Comparison of ENCODE assay signal across 1 cellular context in genomic region chr12:45216297-45216982, GRCh38.
TF ChIP-seq lines count a peak whose summit lies in the region.

No MANE protein-coding gene starts in this region.

TF ChIP-seq in K562, 482 proteins besides CTCF, POLR2A, EP300 and RAD21 (continued from another document and continues in another):
- no peak for TF ChIP-seq BCLAF1 (IDR thresholded peaks at IDR 0.05; ENCODE audit: borderline replicate concordance in 1 of 2, control insufficient read depth in 1 of 2, low read depth in 2 of 2, low read length in 1 of 2)
- no peak for TF ChIP-seq ZNF3 (CRISPR knock-in tag; IDR thresholded peaks at IDR 0.05)
- TF ChIP-seq U2AF1 (optimal IDR thresholded peaks at IDR 0.05; ENCODE audit: low read depth, low read length) = peak; percentile 46
- TF ChIP-seq BRD4 (IDR thresholded peaks at IDR 0.05) = no peak
- TF ChIP-seq, protein P1, sequence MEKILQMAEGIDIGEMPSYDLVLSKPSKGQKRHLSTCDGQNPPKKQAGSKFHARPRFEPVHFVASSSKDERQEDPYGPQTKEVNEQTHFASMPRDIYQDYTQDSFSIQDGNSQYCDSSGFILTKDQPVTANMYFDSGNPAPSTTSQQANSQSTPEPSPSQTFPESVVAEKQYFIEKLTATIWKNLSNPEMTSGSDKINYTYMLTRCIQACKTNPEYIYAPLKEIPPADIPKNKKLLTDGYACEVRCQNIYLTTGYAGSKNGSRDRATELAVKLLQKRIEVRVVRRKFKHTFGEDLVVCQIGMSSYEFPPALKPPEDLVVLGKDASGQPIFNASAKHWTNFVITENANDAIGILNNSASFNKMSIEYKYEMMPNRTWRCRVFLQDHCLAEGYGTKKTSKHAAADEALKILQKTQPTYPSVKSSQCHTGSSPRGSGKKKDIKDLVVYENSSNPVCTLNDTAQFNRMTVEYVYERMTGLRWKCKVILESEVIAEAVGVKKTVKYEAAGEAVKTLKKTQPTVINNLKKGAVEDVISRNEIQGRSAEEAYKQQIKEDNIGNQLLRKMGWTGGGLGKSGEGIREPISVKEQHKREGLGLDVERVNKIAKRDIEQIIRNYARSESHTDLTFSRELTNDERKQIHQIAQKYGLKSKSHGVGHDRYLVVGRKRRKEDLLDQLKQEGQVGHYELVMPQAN (IDR thresholded peaks at IDR 0.05; ENCODE audit: borderline replicate concordance) = no peak
- no peak for TF ChIP-seq ETS1 (conservative IDR thresholded peaks at IDR 0.05; ENCODE audit: control insufficient read depth, low read depth, low read length)
- TF ChIP-seq VEZF1 (CRISPR knock-in tag; IDR thresholded peaks at IDR 0.05) = peak; percentile 51; the same call in 1 of the 2 replicates
- TF ChIP-seq, protein P2, sequence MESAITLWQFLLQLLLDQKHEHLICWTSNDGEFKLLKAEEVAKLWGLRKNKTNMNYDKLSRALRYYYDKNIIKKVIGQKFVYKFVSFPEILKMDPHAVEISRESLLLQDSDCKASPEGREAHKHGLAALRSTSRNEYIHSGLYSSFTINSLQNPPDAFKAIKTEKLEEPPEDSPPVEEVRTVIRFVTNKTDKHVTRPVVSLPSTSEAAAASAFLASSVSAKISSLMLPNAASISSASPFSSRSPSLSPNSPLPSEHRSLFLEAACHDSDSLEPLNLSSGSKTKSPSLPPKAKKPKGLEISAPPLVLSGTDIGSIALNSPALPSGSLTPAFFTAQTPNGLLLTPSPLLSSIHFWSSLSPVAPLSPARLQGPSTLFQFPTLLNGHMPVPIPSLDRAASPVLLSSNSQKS (CRISPR knock-in tag; IDR thresholded peaks at IDR 0.05) = no peak
- TF ChIP-seq SAP30 (IDR thresholded peaks at IDR 0.05; ENCODE audit: borderline replicate concordance, insufficient read depth, low read depth, low read length, poor library complexity, severe bottlenecking) = no peak
- no peak for TF ChIP-seq XRCC5 (IDR thresholded peaks at IDR 0.05; ENCODE audit: low read depth, low read length)
- no peak for TF ChIP-seq HNRNPH1 (optimal IDR thresholded peaks at IDR 0.05; ENCODE audit: low read depth, low read length)
- TF ChIP-seq TEAD2 (tag; IDR thresholded peaks at IDR 0.05) = no peak
- no peak for TF ChIP-seq KAT8 (IDR thresholded peaks at IDR 0.05; ENCODE audit: low read depth)
- no peak for TF ChIP-seq ELK1 (CRISPR knock-in tag; IDR thresholded peaks at IDR 0.05)
- TF ChIP-seq ATF6 (CRISPR knock-in tag; IDR thresholded peaks at IDR 0.05) = 0 out of 2 replicates have a peak, but pooled peaks have one; percentile 79
- TF ChIP-seq, protein P3, sequence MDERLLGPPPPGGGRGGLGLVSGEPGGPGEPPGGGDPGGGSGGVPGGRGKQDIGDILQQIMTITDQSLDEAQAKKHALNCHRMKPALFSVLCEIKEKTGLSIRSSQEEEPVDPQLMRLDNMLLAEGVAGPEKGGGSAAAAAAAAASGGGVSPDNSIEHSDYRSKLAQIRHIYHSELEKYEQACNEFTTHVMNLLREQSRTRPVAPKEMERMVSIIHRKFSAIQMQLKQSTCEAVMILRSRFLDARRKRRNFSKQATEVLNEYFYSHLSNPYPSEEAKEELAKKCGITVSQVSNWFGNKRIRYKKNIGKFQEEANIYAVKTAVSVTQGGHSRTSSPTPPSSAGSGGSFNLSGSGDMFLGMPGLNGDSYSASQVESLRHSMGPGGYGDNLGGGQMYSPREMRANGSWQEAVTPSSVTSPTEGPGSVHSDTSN (CRISPR knock-in tag; IDR thresholded peaks at IDR 0.05; ENCODE audit: low read depth) = no peak
- TF ChIP-seq, protein P3 (tag; conservative IDR thresholded peaks at IDR 0.05; ENCODE audit: low read depth) = 0 out of 2 replicates have a peak, but pooled peaks have one; percentile 22
- TF ChIP-seq, protein P4, sequence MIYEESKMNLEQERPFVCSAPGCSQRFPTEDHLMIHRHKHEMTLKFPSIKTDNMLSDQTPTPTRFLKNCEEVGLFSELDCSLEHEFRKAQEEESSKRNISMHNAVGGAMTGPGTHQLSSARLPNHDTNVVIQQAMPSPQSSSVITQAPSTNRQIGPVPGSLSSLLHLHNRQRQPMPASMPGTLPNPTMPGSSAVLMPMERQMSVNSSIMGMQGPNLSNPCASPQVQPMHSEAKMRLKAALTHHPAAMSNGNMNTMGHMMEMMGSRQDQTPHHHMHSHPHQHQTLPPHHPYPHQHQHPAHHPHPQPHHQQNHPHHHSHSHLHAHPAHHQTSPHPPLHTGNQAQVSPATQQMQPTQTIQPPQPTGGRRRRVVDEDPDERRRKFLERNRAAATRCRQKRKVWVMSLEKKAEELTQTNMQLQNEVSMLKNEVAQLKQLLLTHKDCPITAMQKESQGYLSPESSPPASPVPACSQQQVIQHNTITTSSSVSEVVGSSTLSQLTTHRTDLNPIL (CRISPR knock-in tag; IDR thresholded peaks at IDR 0.05) = no peak
- no peak for TF ChIP-seq SP2 (IDR thresholded peaks at IDR 0.05; ENCODE audit: extremely low read depth, low read depth, low read length, poor library complexity, severe bottlenecking)
- TF ChIP-seq, protein P5, sequence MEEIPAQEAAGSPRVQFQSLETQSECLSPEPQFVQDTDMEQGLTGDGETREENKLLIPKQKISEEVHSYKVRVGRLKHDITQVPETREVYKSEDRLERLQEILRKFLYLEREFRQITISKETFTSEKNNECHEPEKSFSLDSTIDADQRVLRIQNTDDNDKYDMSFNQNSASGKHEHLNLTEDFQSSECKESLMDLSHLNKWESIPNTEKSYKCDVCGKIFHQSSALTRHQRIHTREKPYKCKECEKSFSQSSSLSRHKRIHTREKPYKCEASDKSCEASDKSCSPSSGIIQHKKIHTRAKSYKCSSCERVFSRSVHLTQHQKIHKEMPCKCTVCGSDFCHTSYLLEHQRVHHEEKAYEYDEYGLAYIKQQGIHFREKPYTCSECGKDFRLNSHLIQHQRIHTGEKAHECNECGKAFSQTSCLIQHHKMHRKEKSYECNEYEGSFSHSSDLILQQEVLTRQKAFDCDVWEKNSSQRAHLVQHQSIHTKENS (CRISPR knock-in tag; IDR thresholded peaks at IDR 0.05) = no peak
- no peak for TF ChIP-seq GABPB2 (CRISPR knock-in tag; conservative IDR thresholded peaks at IDR 0.05)
- TF ChIP-seq RBM14 (IDR thresholded peaks at IDR 0.05; ENCODE audit: borderline replicate concordance, insufficient read depth, low read depth, low read length) = 0 out of 2 replicates have a peak, but pooled peaks have one; percentile 24
- no peak for TF ChIP-seq HDAC2 (IDR thresholded peaks at IDR 0.05)
- no peak for TF ChIP-seq PATZ1 (CRISPR knock-in tag; IDR thresholded peaks at IDR 0.05; ENCODE audit: borderline replicate concordance)
- TF ChIP-seq ATF3 (IDR thresholded peaks at IDR 0.05) = no peak
- TF ChIP-seq ATF3 (CRISPR knock-in tag; conservative IDR thresholded peaks at IDR 0.05) = 0 out of 2 replicates have a peak, but pooled peaks have one; percentile 18
- TF ChIP-seq NR3C1 (CRISPR knock-in tag; IDR thresholded peaks at IDR 0.05) = 0 out of 2 replicates have a peak, but pooled peaks have one; percentile 10
- TF ChIP-seq RBFOX2 (IDR thresholded peaks at IDR 0.05; ENCODE audit: low read depth, low read length) = peak; percentile 78
- TF ChIP-seq CEBPB (tag; IDR thresholded peaks at IDR 0.05) = no peak
- no peak for TF ChIP-seq TGIF2 (CRISPR knock-in tag; IDR thresholded peaks at IDR 0.05)
- TF ChIP-seq SOX6 (IDR thresholded peaks at IDR 0.05) = no peak
- no peak for TF ChIP-seq ZNF699 (CRISPR knock-in tag; IDR thresholded peaks at IDR 0.05; ENCODE audit: insufficient replicate concordance)
- TF ChIP-seq ZBTB17 (CRISPR knock-in tag; IDR thresholded peaks at IDR 0.05) = no peak
